ENCODE assay signal across 1 cellular context in genomic region chr6:32969685-32970412, GRCh38.
TF ChIP-seq lines count a peak whose summit lies in the region.

No MANE protein-coding gene starts in this region.

TF ChIP-seq in HepG2, 621 proteins besides CTCF, POLR2A, EP300 and RAD21 (continued from another document and continues in another):
- TF ChIP-seq ZNF24 (IDR thresholded peaks at IDR 0.05) (0 out of 2 replicates have a peak, but pooled peaks have one; percentile 12), ZFP82 (CRISPR knock-in tag; IDR thresholded peaks at IDR 0.05; ENCODE audit: borderline replicate concordance) (peak; percentile 71; the same call in 1 of the 2 replicates), ZNF331 (CRISPR knock-in tag; IDR thresholded peaks at IDR 0.05) (peak; percentile 4), ZNF800 (CRISPR knock-in tag; IDR thresholded peaks at IDR 0.05) (peak; percentile 65; the same call in 1 of the 2 replicates), RXRA (CRISPR knock-in tag; IDR thresholded peaks at IDR 0.05) (peak; percentile 21; the same call in 1 of the 2 replicates), SIN3A (IDR thresholded peaks at IDR 0.05; ENCODE audit: borderline replicate concordance, low read depth, low read length) (0 out of 2 replicates have a peak, but pooled peaks have one; percentile 22), GATA4 (IDR thresholded peaks at IDR 0.05; ENCODE audit: borderline replicate concordance, low read depth) (no peak; the same call in 1 of the 2 replicates), LCORL (IDR thresholded peaks at IDR 0.05) (peak; percentile 69; the same call in 1 of the 2 replicates), LCORL (CRISPR knock-in tag; IDR thresholded peaks at IDR 0.05) (no peak; the same call in 1 of the 2 replicates), JUN (CRISPR knock-in tag; IDR thresholded peaks at IDR 0.05) (0 out of 2 replicates have a peak, but pooled peaks have one; percentile 4), ZNF660 (CRISPR knock-in tag; IDR thresholded peaks at IDR 0.05; ENCODE audit: borderline replicate concordance, low read depth) (0 out of 2 replicates have a peak, but pooled peaks have one; percentile 1), MAF1 (CRISPR knock-in tag; IDR thresholded peaks at IDR 0.05; ENCODE audit: borderline replicate concordance) (peak; percentile 62; the same call in 1 of the 2 replicates), RARA (CRISPR knock-in tag; IDR thresholded peaks at IDR 0.05) (0 out of 2 replicates have a peak, but pooled peaks have one; percentile 17), ZNF790 (CRISPR knock-in tag; IDR thresholded peaks at IDR 0.05; ENCODE audit: borderline replicate concordance) (peak; percentile 86), KLF11 (CRISPR knock-in tag; IDR thresholded peaks at IDR 0.05) (no peak), PHF21A (CRISPR knock-in tag; IDR thresholded peaks at IDR 0.05) (peak; percentile 63; the same call in 1 of the 2 replicates), ZNF101 (CRISPR knock-in tag; IDR thresholded peaks at IDR 0.05; ENCODE audit: borderline replicate concordance, low read depth) (no peak), DNMT1 (CRISPR knock-in tag; IDR thresholded peaks at IDR 0.05) (no peak; the same call in 1 of the 2 replicates), HOXA7 (CRISPR knock-in tag; IDR thresholded peaks at IDR 0.05) (no peak), ZNF777 (CRISPR knock-in tag; IDR thresholded peaks at IDR 0.05) (peak; percentile 41; the same call in 1 of the 2 replicates), GPBP1L1 (CRISPR knock-in tag; IDR thresholded peaks at IDR 0.05) (no peak), NFE2L2 (IDR thresholded peaks at IDR 0.05; ENCODE audit: low read length) (peak; percentile 98), HMGXB3 (CRISPR knock-in tag; IDR thresholded peaks at IDR 0.05; ENCODE audit: borderline replicate concordance) (no peak; the same call in 1 of the 2 replicates), ZNF460 (CRISPR knock-in tag; IDR thresholded peaks at IDR 0.05; ENCODE audit: borderline replicate concordance) (no peak), MIER3 (CRISPR knock-in tag; IDR thresholded peaks at IDR 0.05; ENCODE audit: borderline replicate concordance) (no peak), THAP8 (CRISPR knock-in tag; IDR thresholded peaks at IDR 0.05; ENCODE audit: borderline replicate concordance) (no peak), ZNF160 (CRISPR knock-in tag; IDR thresholded peaks at IDR 0.05) (0 out of 2 replicates have a peak, but pooled peaks have one; percentile 40), AGO2 (optimal IDR thresholded peaks at IDR 0.05; ENCODE audit: low read depth, low read length) (peak; percentile 72), KLF9 (CRISPR knock-in tag; IDR thresholded peaks at IDR 0.05; ENCODE audit: low read depth) (no peak), KIAA2018 (CRISPR knock-in tag; IDR thresholded peaks at IDR 0.05; ENCODE audit: borderline replicate concordance) (no peak), SAFB2 (CRISPR knock-in tag; IDR thresholded peaks at IDR 0.05; ENCODE audit: borderline replicate concordance, low read depth) (no peak), CENPBD1 (CRISPR knock-in tag; IDR thresholded peaks at IDR 0.05; ENCODE audit: borderline replicate concordance, low read depth) (no peak), BCLAF1 (IDR thresholded peaks at IDR 0.05) (no peak), ZNF562 (CRISPR knock-in tag; IDR thresholded peaks at IDR 0.05; ENCODE audit: borderline replicate concordance) (no peak), ZFX (CRISPR knock-in tag; IDR thresholded peaks at IDR 0.05; ENCODE audit: low read depth) (peak; percentile 91), ISL2 (CRISPR knock-in tag; IDR thresholded peaks at IDR 0.05) (0 out of 2 replicates have a peak, but pooled peaks have one; percentile 48), PLRG1 (conservative IDR thresholded peaks at IDR 0.05) (no peak), MEIS2 (CRISPR knock-in tag; IDR thresholded peaks at IDR 0.05) (peak; percentile 78), KDM1A (CRISPR knock-in tag; IDR thresholded peaks at IDR 0.05) (no peak), ZNF205 (CRISPR knock-in tag; IDR thresholded peaks at IDR 0.05) (no peak)
